In the genomic region with DNA sequence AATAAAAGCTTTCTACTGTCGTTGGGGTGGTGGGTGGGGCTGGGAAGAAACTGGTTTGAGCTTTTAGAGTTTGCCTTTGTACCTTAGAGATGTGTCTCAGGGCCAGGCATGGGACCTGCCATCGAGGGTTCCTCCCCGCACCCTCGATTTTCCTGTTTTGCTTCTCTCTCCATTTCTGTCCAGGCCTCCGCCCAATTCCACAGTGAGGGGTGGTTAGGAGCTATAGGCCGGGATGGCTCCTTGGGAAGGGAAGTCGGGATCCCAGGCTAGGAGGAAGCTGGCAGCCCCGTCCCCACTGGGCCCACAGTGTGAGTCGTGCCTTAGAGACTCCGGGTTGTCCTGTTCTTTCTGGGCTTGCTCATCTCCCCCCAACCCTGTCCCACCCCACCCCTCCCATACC, we compare ENCODE assay signal across 2 cellular contexts. TPM values are rescaled to one million over a fixed set of nuclear protein-coding genes. Genes with fewer than 3 reads are reported as not detected.
"Had no signal": no experiment of that assay in that cellular context is flagged by ENCODE, and none has a peak within 500 bp of the region (broad histone marks: within the 10 kb centered on the region; RNA-seq: fewer than 3 reads in every experiment).

No MANE protein-coding gene starts in this region.

RNA-seq across cellular contexts. Expression of a gene that starts 41.2 kb away (rescaled TPM):
- polyA plus RNA-seq: IgD-negative memory B cell, K562 had no signal
